Comparison of ENCODE assay signal across 17 cellular contexts in genomic region chr2:47006374-47007220, GRCh38.
A peak's percentile ranks its signal among the peaks of the same experiment; 100 is the strongest.
DNase-seq lines count a peak whose midpoint lies in the region; ATAC-seq and TF ChIP-seq lines count a peak whose summit lies in the region.
"Had no signal": no experiment of that assay in that cellular context is flagged by ENCODE, and none has a peak within 500 bp of the region (broad histone marks: within the 10 kb centered on the region; RNA-seq: fewer than 3 reads in every experiment).

No MANE protein-coding gene starts in this region.

- peaks cover 6% of the 10 kb centered on the region for H3K9me3 Mint-ChIP-seq in glutamatergic neuron (ENCODE audit: unreplicated experiment)
- H3K9me3 Mint-ChIP-seq in activated naive CD8-positive, alpha-beta T cell treated with anti-CD3 and anti-CD28 coated beads for 36 hours: no peaks in the 10 kb centered on the region

- peaks cover 2% of the 10 kb centered on the region for H3K9me3 ChIP-seq in WERI-Rb-1 (ENCODE audit: severe bottlenecking)
- H3K9me3 ChIP-seq in stomach smooth muscle (ENCODE audit: control insufficient read depth in 2 of 2, low read length in 2 of 2): no peaks in the 10 kb centered on the region
- H3K9me3 ChIP-seq: Peyer's patch had no signal

- peak overlapping the region; percentile 18 to 84 for H3K9ac ChIP-seq in stomach smooth muscle (ENCODE audit: low read length in 2 of 2)

- H3K27me3 ChIP-seq in WERI-Rb-1 (ENCODE audit: insufficient read depth, low read depth, severe bottlenecking) (no peaks in the 10 kb centered on the region), stomach smooth muscle (ENCODE audit: control insufficient read depth in 1 of 2, insufficient read depth in 2 of 2, low read length in 2 of 2) (no peaks in the 10 kb centered on the region)
- H3K27me3 ChIP-seq: Peyer's patch had no signal

- H3K27me3 Mint-ChIP-seq in glutamatergic neuron (ENCODE audit: unreplicated experiment): peaks cover 12% of the 10 kb centered on the region
- no peaks in the 10 kb centered on the region for H3K27me3 Mint-ChIP-seq in activated naive CD8-positive, alpha-beta T cell treated with anti-CD3 and anti-CD28 coated beads for 36 hours
- H3K27me3 Mint-ChIP-seq: activated naive CD8-positive, alpha-beta T cell had no signal

- H3K4me3 ChIP-seq in WERI-Rb-1 (ENCODE audit: low read depth, low read length) (no peak overlapping the region), stomach smooth muscle (ENCODE audit: low read length in 2 of 2) (peak overlapping the region in 1 of 2 donors; percentile 13)
- H3K4me3 ChIP-seq: Peyer's patch had no signal

- ATAC-seq in GM18907 (IDR thresholded peaks at IDR 0.05; ENCODE audit: unreplicated experiment): no peak

- DNase-seq in NCI-H2171 treated with DMSO at 0.1 percent for 48 hours (lab: John Stamatoyannopoulos, UW) (peak; percentile 58), NCI-H2171 (lab: John Stamatoyannopoulos, UW) (no peak), WERI-Rb-1 (no peak), glutamatergic neuron (no peak), SW480 (ENCODE audit: low spot score) (no peak)
- no peak for DNase-seq in activated naive CD8-positive, alpha-beta T cell treated with anti-CD3 and anti-CD28 coated beads for 36 hours
- DNase-seq: activated CD4-positive, CD25-positive, alpha-beta regulatory T cell treated with anti-CD3 and anti-CD28 coated beads, Interleukin-2, amount 50 U/mL, for 72 hours; activated CD8-positive, alpha-beta memory T cell treated with anti-CD3 and anti-CD28 coated beads, Interleukin-2, amount 50 U/mL, for 4 hours; cortex of kidney; Karpas-422; NCI-H1436 treated with DMSO at 0.1 percent for 48 hours; Peyer's patch; stimulated activated CD4-positive, alpha-beta T cell treated with anti-CD3 and anti-CD28 coated beads, Interleukin-2, amount 100 ng/mL, for 24 hours; T-helper 1 cell had no signal

- peak; percentile 37 for TF ChIP-seq CTCF in WERI-Rb-1 (IDR thresholded peaks at IDR 0.05; ENCODE audit: low read depth, low read length)
- no peak for TF ChIP-seq CTCF in glutamatergic neuron (IDR thresholded peaks at IDR 0.05; ENCODE audit: partially characterized antibody, unreplicated experiment)

- H3K27ac ChIP-seq in WERI-Rb-1 (peak overlapping the region; percentile 95), stomach smooth muscle (ENCODE audit: low read length) (peak overlapping the region; percentile 99)

- peaks cover 92% of the 10 kb centered on the region for H3K4me1 ChIP-seq in stomach smooth muscle (ENCODE audit: control insufficient read depth, insufficient read depth, low read length)

- H3K4me1 Mint-ChIP-seq in glutamatergic neuron (ENCODE audit: low read depth, unreplicated experiment): peaks cover 44% of the 10 kb centered on the region
- H3K4me1 Mint-ChIP-seq in activated naive CD8-positive, alpha-beta T cell treated with anti-CD3 and anti-CD28 coated beads for 36 hours: no peaks in the 10 kb centered on the region

- no peaks in the 10 kb centered on the region for H3K36me3 Mint-ChIP-seq in glutamatergic neuron (ENCODE audit: unreplicated experiment)
- H3K36me3 Mint-ChIP-seq in activated naive CD8-positive, alpha-beta T cell treated with anti-CD3 and anti-CD28 coated beads for 36 hours: peaks cover 4% of the 10 kb centered on the region

- H3K4me3 Mint-ChIP-seq in glutamatergic neuron (ENCODE audit: unreplicated experiment): peak overlapping the region; percentile 45
- H3K4me3 Mint-ChIP-seq in activated naive CD8-positive, alpha-beta T cell treated with anti-CD3 and anti-CD28 coated beads for 36 hours: no peak overlapping the region
- H3K4me3 Mint-ChIP-seq: activated naive CD8-positive, alpha-beta T cell had no signal

- H3K27ac Mint-ChIP-seq in glutamatergic neuron (ENCODE audit: unreplicated experiment): no peak overlapping the region
- H3K27ac Mint-ChIP-seq in activated naive CD8-positive, alpha-beta T cell treated with anti-CD3 and anti-CD28 coated beads for 36 hours: no peak overlapping the region
- H3K27ac Mint-ChIP-seq: activated naive CD8-positive, alpha-beta T cell had no signal

- H3K36me3 ChIP-seq in WERI-Rb-1 (no peaks in the 10 kb centered on the region), stomach smooth muscle (ENCODE audit: control insufficient read depth in 2 of 2, insufficient read depth in 2 of 2, low read length in 2 of 2) (peaks cover 0 to 8% of the 10 kb centered on the region in 2 donors)
